8 cellular contexts compared by ENCODE assay signal in the genomic region with DNA sequence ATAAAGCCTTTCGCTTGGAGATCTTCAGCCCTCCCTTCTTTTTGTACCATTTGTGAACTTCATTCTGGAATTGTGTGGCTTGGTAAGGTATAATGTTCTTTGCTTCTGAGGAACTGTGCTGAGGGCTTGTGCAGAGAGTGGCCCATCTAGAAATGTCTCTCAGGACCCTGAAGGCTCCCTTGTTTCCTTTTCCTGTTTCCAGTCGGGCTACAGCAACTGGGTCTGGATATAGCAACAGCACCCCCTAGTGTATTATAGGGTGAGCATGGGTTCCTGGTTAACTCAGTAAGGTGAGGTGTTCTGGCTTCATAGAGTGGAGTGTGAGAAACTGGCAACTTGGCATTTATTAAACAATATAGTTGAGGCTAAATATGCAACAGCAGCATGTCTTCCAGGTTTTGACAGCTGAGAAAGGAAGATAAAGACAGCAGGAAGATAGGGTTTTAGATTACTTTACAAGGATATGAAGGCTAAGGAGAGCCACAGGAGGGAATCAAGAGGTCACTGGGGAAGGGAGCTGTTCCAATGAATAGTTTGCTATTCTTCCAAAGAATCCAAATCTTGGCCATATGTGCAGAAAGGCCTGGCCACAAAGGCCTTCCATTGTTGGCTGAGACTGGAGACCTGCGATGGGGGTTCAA. TPM values are rescaled to one million over a fixed set of nuclear protein-coding genes. Genes with fewer than 3 reads are reported as not detected.
DNase-seq lines count a peak whose midpoint lies in the region; ATAC-seq and TF ChIP-seq lines count a peak whose summit lies in the region.

No MANE protein-coding gene starts in this region.

- no peaks in the 10 kb centered on the region for H3K9me3 Mint-ChIP-seq in MCF 10A (ENCODE audit: unreplicated experiment)
- no peaks in the 10 kb centered on the region for H3K9me3 Mint-ChIP-seq in immature natural killer cell

- H3K4me1 Mint-ChIP-seq in MCF 10A (ENCODE audit: insufficient read depth, unreplicated experiment) (peaks cover 11% of the 10 kb centered on the region), immature natural killer cell (no peaks in the 10 kb centered on the region)

- in situ Hi-C loops in GM13977 (cut with MboI; ENCODE audit: low pct_unique_long_range_greater_than_20kb, low sequenced_read_pairs, unreplicated experiment): loop anchor here (10.0 to 25.0 kb wide), 3 partner anchors 213 to 740 kb away; no protein-coding TSS in a partner anchor

- TF ChIP-seq CTCF in A673 (conservative IDR thresholded peaks at IDR 0.05; ENCODE audit: low read depth, low read length) (peak; percentile 90), GM13977 (IDR thresholded peaks at IDR 0.05; ENCODE audit: extremely low read depth, insufficient read depth, missing control alignments) (peak; percentile 78), MCF 10A (IDR thresholded peaks at IDR 0.05; ENCODE audit: unreplicated experiment) (peak; percentile 82)

- POLR2A ChIA-PET in A673 (lab: Charles Lee; ENCODE audit: low non-redundant PET): no interaction called here
- POLR2A ChIA-PET in MCF 10A (lab: Yijun Ruan, JAX): interaction anchor here (0.8 to 2.0 kb wide), 13 partner anchors 49 to 318 kb away, joined by 3 to 11 read pairs (median 4); partner anchors contain the start of genes ARHGAP5 and RNU6-8

- no peak overlapping the region for H3K27ac ChIP-seq in A673 (ENCODE audit: low read depth, low read length, poor library complexity, severe bottlenecking)

- peak; percentile 65 for ATAC-seq in HG02943 (IDR thresholded peaks at IDR 0.05; ENCODE audit: low read depth, unreplicated experiment)

- peak; percentile 85 for DNase-seq in A673 (ENCODE audit: low spot score)
- peak; percentile 59 for DNase-seq in GM13977 (ENCODE audit: low spot score)
- DNase-seq in NCI-H1694 (lab: John Stamatoyannopoulos, UW): peak; percentile 87
- DNase-seq in SW480 (ENCODE audit: low spot score): peak; percentile 79
- peak; percentile 76 for DNase-seq in MCF 10A (ENCODE audit: unreplicated experiment)
- DNase-seq in immature natural killer cell: peak; percentile 46 to 63 (median 57)
- DNase-seq in stimulated activated CD4-positive, alpha-beta T cell treated with anti-CD3 and anti-CD28 coated beads, Interleukin-12 subunit alpha, Interleukin-12 subunit beta, amount 100 ng/mL, for 4 hours: peak; percentile 17

- H3K4me3 ChIP-seq in A673 (ENCODE audit: low read depth, low read length, poor library complexity, severe bottlenecking): no peak overlapping the region

- H3K27me3 ChIP-seq in A673 (replicated peaks; ENCODE audit: insufficient read depth, low read depth, low read length, poor library complexity): no peaks in the 10 kb centered on the region

- H3K27ac Mint-ChIP-seq in MCF 10A (ENCODE audit: low read depth, unreplicated experiment) (no peak overlapping the region), immature natural killer cell (no peak overlapping the region)

- H3K27me3 Mint-ChIP-seq in MCF 10A (ENCODE audit: insufficient read depth, unreplicated experiment) (no peaks in the 10 kb centered on the region), immature natural killer cell (ENCODE audit: low read depth in 3 of 3) (no peaks in the 10 kb centered on the region)

- BruUV-seq in A673 (replicated peaks; lab: Mats Ljungman, UMichigan) (no TSS peak), MCF 10A (replicated peaks; lab: Mats Ljungman, UMichigan) (no TSS peak)

- CTCF ChIA-PET in A673 (lab: Charles Lee): interaction anchor here (0.8 to 1.8 kb wide), 4 partner anchors 179 to 742 kb away, joined by 3 to 6 read pairs (median 4); no protein-coding TSS in a partner anchor
- CTCF ChIA-PET in MCF 10A (lab: Yijun Ruan, JAX): interaction anchor here (0.5 to 6.4 kb wide), 50 partner anchors 10 to 1119 kb away, joined by 3 to 123 read pairs (median 5); partner anchors contain the start of gene ARHGAP5

- H3K36me3 ChIP-seq in A673 (ENCODE audit: insufficient read depth, low read length, poor library complexity, severe bottlenecking): no peaks in the 10 kb centered on the region

- intact Hi-C loops in A673 (cut with micrococcal nuclease; ENCODE audit: unreplicated experiment): loop anchor here (1.0 to 10.0 kb wide), 6 partner anchors 179 to 1597 kb away; no protein-coding TSS in a partner anchor
- intact Hi-C loops in MCF 10A (cut with micrococcal nuclease): loop anchor here (1.0 to 10.0 kb wide), 6 partner anchors 179 to 795 kb away; partner anchors contain the start of gene DTD2

- H3K4me3 Mint-ChIP-seq in MCF 10A (ENCODE audit: unreplicated experiment) (no peak overlapping the region), immature natural killer cell (no peak overlapping the region)

- H3K36me3 Mint-ChIP-seq in MCF 10A (ENCODE audit: insufficient read depth, unreplicated experiment) (no peaks in the 10 kb centered on the region), immature natural killer cell (no peaks in the 10 kb centered on the region)

- H3K9me3 ChIP-seq in A673 (ENCODE audit: low read depth, low read length, poor library complexity, severe bottlenecking): no peaks in the 10 kb centered on the region

- H3K4me1 ChIP-seq in A673 (ENCODE audit: insufficient read depth, low read length, poor library complexity, severe bottlenecking): no peaks in the 10 kb centered on the region

RNA-seq across cellular contexts. Expression of gene RNU6-8, which starts 49.1 kb away (rescaled TPM):
- not detected in 2 replicates for total RNA-seq in A673 (2021)
- not detected in 2 replicates for total RNA-seq in MCF 10A (2022)
- not detected for polyA plus RNA-seq in immature natural killer cell

RNA-seq across cellular contexts. Expression of gene RNU6-7, which starts 50.3 kb away (rescaled TPM):
- not detected in 2 replicates for total RNA-seq in A673 (2021)
- total RNA-seq in MCF 10A (2022): not detected in 2 replicates
- polyA plus RNA-seq in immature natural killer cell: not detected

Comparison
In these comparisons a context has a peak if more than half of its experiments do, and no peak if none do; other contexts are left out.
1. DNase-seq: peak in every context shown above with its lines; median percentile 87 in NCI-H1694; 85 in A673; 79 in SW480; 76 in MCF 10A; 59 in GM13977; 57 in immature natural killer cell; 17 in stimulated activated CD4-positive, alpha-beta T cell treated with anti-CD3 and anti-CD28 coated beads, Interleukin-12 subunit alpha, Interleukin-12 subunit beta, amount 100 ng/mL, for 4 hours.